8 cellular contexts compared by ENCODE assay signal in genomic region chr11:119509969-119510401, GRCh38.
DNase-seq lines count a peak whose midpoint lies in the region; TF ChIP-seq lines count a peak whose summit lies in the region.

No MANE protein-coding gene starts in this region.

- H3K27ac Mint-ChIP-seq in HFFc6: peak overlapping the region; percentile 4; the same call in 1 of the 2 replicates

- H3K9me3 Mint-ChIP-seq in HFFc6: no peaks in the 10 kb centered on the region

- no peak overlapping the region for H3K9ac ChIP-seq in colonic mucosa (ENCODE audit: low read depth in 2 of 2, low read length in 2 of 2)

- H3K9me3 ChIP-seq in colonic mucosa: no peaks in the 10 kb centered on the region

- DNase-seq in activated T-cell treated with anti-CD3 and anti-CD28 coated beads for 48 hours (ENCODE audit: low read depth) (peak; percentile 23), activated T-cell treated with anti-CD3 and anti-CD28 coated beads for 4 hours (no peak), HFFc6 (peak; percentile 83), NCI-H2171 (lab: John Stamatoyannopoulos, UW) (peak; percentile 40), colonic mucosa (peak; percentile 23), renal cortical epithelial cell (ENCODE audit: low read depth) (peak; percentile 56), NCI-H2081 treated with DMSO at 0.1 percent for 48 hours (lab: John Stamatoyannopoulos, UW) (no peak), NCI-H128 (lab: John Stamatoyannopoulos, UW; ENCODE audit: unreplicated experiment) (no peak)

- no peak overlapping the region for H3K27ac ChIP-seq in colonic mucosa

- no peaks in the 10 kb centered on the region for H3K36me3 Mint-ChIP-seq in HFFc6 (ENCODE audit: low read depth)

- H3K4me1 ChIP-seq in colonic mucosa: no peaks in the 10 kb centered on the region

- intact Hi-C loops in colonic mucosa (cut with DNase I): no loop called here

- H3K36me3 ChIP-seq in colonic mucosa: no peaks in the 10 kb centered on the region

- TF ChIP-seq CTCF in HFFc6 (IDR thresholded peaks at IDR 0.05): no peak
- no peak for TF ChIP-seq CTCF in colonic mucosa (IDR thresholded peaks at IDR 0.05)

- H3K4me1 Mint-ChIP-seq in HFFc6 (ENCODE audit: low read depth): peaks cover 19% of the 10 kb centered on the region

- no peak overlapping the region for H3K4me3 ChIP-seq in colonic mucosa

- H3K27me3 Mint-ChIP-seq in HFFc6 (ENCODE audit: insufficient read depth): peaks cover 24% of the 10 kb centered on the region

- no peaks in the 10 kb centered on the region for H3K27me3 ChIP-seq in colonic mucosa

- 0 out of 2 replicates have a peak overlapping the region, but pooled peaks have one; percentile 12 for H3K4me3 Mint-ChIP-seq in HFFc6

Comparison
In these comparisons a context has a peak if more than half of its experiments do, and no peak if none do; other contexts are left out.
1. DNase-seq: peak in activated T-cell treated with anti-CD3 and anti-CD28 coated beads for 48 hours (single experiment), HFFc6 (single experiment), NCI-H2171 (single experiment), colonic mucosa (single experiment) and renal cortical epithelial cell (single experiment); none in activated T-cell treated with anti-CD3 and anti-CD28 coated beads for 4 hours (single experiment), NCI-H2081 treated with DMSO at 0.1 percent for 48 hours (single experiment) and NCI-H128 (single experiment).